In the genomic region with DNA sequence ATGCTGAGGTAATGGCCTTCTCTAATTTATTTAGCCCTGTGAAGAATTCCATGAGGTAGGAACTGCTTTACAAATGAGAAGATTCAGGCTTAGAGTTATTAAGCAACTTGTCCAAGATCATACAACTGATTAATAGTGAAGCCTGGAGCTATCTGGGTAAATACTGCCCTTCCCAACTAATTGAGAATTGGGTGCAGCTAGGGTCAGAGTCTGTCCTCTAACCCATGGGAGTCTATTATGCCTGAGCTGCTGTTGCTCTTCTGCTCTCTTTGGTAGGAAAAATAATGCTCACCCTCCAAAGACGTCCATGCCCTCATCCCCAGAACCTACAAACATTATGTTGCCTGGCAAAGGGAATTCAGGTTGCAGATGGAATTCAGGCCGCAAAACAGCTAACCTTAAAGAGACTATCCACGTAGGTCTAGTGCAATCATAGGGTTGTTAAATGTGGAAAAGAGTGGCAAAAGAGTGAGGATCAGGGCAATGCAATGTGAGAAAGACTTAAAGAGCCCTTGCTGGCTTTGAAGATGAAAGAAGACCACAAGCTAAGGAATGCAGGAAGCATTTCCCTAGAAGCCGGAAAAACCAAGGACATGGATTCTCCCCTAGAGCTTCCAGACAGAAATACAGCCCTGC, we compare ENCODE assay signal across 28 cellular contexts.
A peak's percentile ranks its signal among the peaks of the same experiment; 100 is the strongest.
DNase-seq lines count a peak whose midpoint lies in the region; ATAC-seq, FAIRE-seq and TF ChIP-seq lines count a peak whose summit lies in the region.
"Had no signal": no experiment of that assay in that cellular context is flagged by ENCODE, and none has a peak within 500 bp of the region (broad histone marks: within the 10 kb centered on the region; RNA-seq: fewer than 3 reads in every experiment).

No MANE protein-coding gene starts in this region.

- H3K27ac Mint-ChIP-seq in type B pancreatic cell (peak overlapping the region; percentile 11), glutamatergic neuron (ENCODE audit: unreplicated experiment) (no peak overlapping the region)
- no peak overlapping the region for H3K27ac Mint-ChIP-seq in CD4-positive, alpha-beta memory T cell
- no peak overlapping the region for H3K27ac Mint-ChIP-seq in activated naive CD8-positive, alpha-beta T cell treated with anti-CD3 and anti-CD28 coated beads for 36 hours
- H3K27ac Mint-ChIP-seq: CD4-positive, CD25-positive, alpha-beta regulatory T cell; HFFc6 had no signal

- H3K4me2 ChIP-seq in mammary epithelial cell (ENCODE audit: insufficient read depth, low read depth, low read length) (peak overlapping the region; percentile 22), H1 (ENCODE audit: insufficient read depth in 1 of 2, low read depth in 2 of 2, low read length in 2 of 2) (no peak overlapping the region)

- H3K36me3 ChIP-seq in mammary epithelial cell (ENCODE audit: insufficient read depth, low read length), result no peaks in the 10 kb centered on the region
- H3K36me3 ChIP-seq in breast epithelium, result no peaks in the 10 kb centered on the region
- no peaks in the 10 kb centered on the region; a peak in 1 of 8 replicates for H3K36me3 ChIP-seq in H1 (ENCODE audit: control insufficient read depth in 2 of 4, insufficient read depth in 4 of 4, low read length in 3 of 4)
- H3K36me3 ChIP-seq in CD4-positive, alpha-beta memory T cell (ENCODE audit: insufficient read depth, low read length), result no peaks in the 10 kb centered on the region
- H3K36me3 ChIP-seq: HAP-1, MG63, SJSA1 had no signal

- 71% methylated on average over 4 of the region's 4 CpGs for WGBS in mammary epithelial cell (ENCODE audit: low coverage, missing lambda C conversion rate)
- 71% methylated on average over 4 of the region's 4 CpGs; no CpG with 5 or more reads in 1 of the 2 experiments for WGBS in H1 (ENCODE audit: extremely low coverage in 1 of 2, insufficient coverage in 1 of 2, insufficient read length in 1 of 2, insufficient replicate concordance in 2 of 2, low coverage in 1 of 2, low lambda C conversion rate in 2 of 2, missing lambda C conversion rate in 1 of 2), 2 experiments

- H3K9me3 Mint-ChIP-seq in type B pancreatic cell (no peaks in the 10 kb centered on the region), glutamatergic neuron (ENCODE audit: unreplicated experiment) (no peaks in the 10 kb centered on the region)
- peaks cover 0 to 2% (median 0%) of the 10 kb centered on the region in 8 donors for H3K9me3 Mint-ChIP-seq in CD4-positive, alpha-beta memory T cell
- H3K9me3 Mint-ChIP-seq in activated naive CD8-positive, alpha-beta T cell treated with anti-CD3 and anti-CD28 coated beads for 36 hours, result no peaks in the 10 kb centered on the region
- H3K9me3 Mint-ChIP-seq: HFFc6 had no signal

- H3K4me3 Mint-ChIP-seq in type B pancreatic cell, result no peak overlapping the region
- no peak overlapping the region for H3K4me3 Mint-ChIP-seq in glutamatergic neuron (ENCODE audit: unreplicated experiment)
- H3K4me3 Mint-ChIP-seq in CD4-positive, alpha-beta memory T cell, result no peak overlapping the region
- no peak overlapping the region for H3K4me3 Mint-ChIP-seq in activated naive CD8-positive, alpha-beta T cell treated with anti-CD3 and anti-CD28 coated beads for 36 hours
- H3K4me3 Mint-ChIP-seq: CD4-positive, CD25-positive, alpha-beta regulatory T cell; HFFc6 had no signal

- H3K9ac ChIP-seq in mammary epithelial cell (ENCODE audit: insufficient read depth, low read length) (no peak overlapping the region), H1 (replicated peaks in 1 of 4; ENCODE audit: extremely low read depth in 1 of 4, low read depth in 3 of 4, low read length in 3 of 4) (no peak overlapping the region)
- H3K9ac ChIP-seq: GM23248 had no signal

- H3K23ac ChIP-seq in H1 (ENCODE audit: insufficient read length), result no peak overlapping the region

- no peaks in the 10 kb centered on the region for H3K79me1 ChIP-seq in H1 (ENCODE audit: low read depth, low read length)

- POLR2A ChIA-PET in H1 (lab: Charles Lee; ENCODE audit: partially characterized antibody), result no interaction called here
- POLR2A ChIA-PET in CD4-positive, alpha-beta memory T cell (lab: Charles Lee; ENCODE audit: partially characterized antibody), result no interaction called here

- TF ChIP-seq CTCF in mammary epithelial cell (conservative IDR thresholded peaks at IDR 0.05 in 1 of 2, IDR thresholded peaks at IDR 0.05 in 1 of 2; ENCODE audit: extremely low read depth in 1 of 2, insufficient read depth in 1 of 2, low read depth in 1 of 2, low read length in 2 of 2), result no peak
- TF ChIP-seq CTCF in breast epithelium (IDR thresholded peaks at IDR 0.05), result no peak
- TF ChIP-seq CTCF in H1 (IDR thresholded peaks at IDR 0.05; ENCODE audit: control extremely low read depth in 1 of 3, insufficient read depth in 1 of 3, low read depth in 1 of 3, low read length in 3 of 3), result no peak
- no peak for TF ChIP-seq CTCF in type B pancreatic cell (conservative IDR thresholded peaks at IDR 0.05)
- TF ChIP-seq CTCF in glutamatergic neuron (IDR thresholded peaks at IDR 0.05; ENCODE audit: partially characterized antibody, unreplicated experiment), result no peak

- H2BK120ac ChIP-seq in H1 (replicated peaks; ENCODE audit: low read depth, low read length), result no peak overlapping the region

- CTCF ChIA-PET in mammary epithelial cell (lab: Charles Lee; ENCODE audit: low non-redundant PET) (interaction anchor here (0.6 kb wide), 1 partner anchor 90 kb away, joined by 5 read pairs; the partner anchor contains the start of gene SPTLC3), H1 (lab: Charles Lee; ENCODE audit: partially characterized antibody) (interaction anchor here (0.9 kb wide), 1 partner anchor 175 kb away, joined by 3 read pairs; no protein-coding TSS in a partner anchor)
- CTCF ChIA-PET in CD4-positive, alpha-beta memory T cell (lab: Charles Lee; ENCODE audit: partially characterized antibody), result interaction anchor here (1.1 kb wide), 1 partner anchor 11 kb away, joined by 3 read pairs; no protein-coding TSS in a partner anchor

- TF ChIP-seq RAD21 in H1 (IDR thresholded peaks at IDR 0.05 in 1 of 2, conservative IDR thresholded peaks at IDR 0.05 in 1 of 2; ENCODE audit: low read depth in 2 of 2, low read length in 2 of 2), result no peak

- no peak overlapping the region for H3K4ac ChIP-seq in H1 (replicated peaks; ENCODE audit: insufficient read length, low read depth, low read length)

- ATAC-seq in left lobe of liver, result peak; percentile 35

- H2BK20ac ChIP-seq in H1 (ENCODE audit: low read length), result no peak overlapping the region

- no peak for TF ChIP-seq POLR2A in breast epithelium (IDR thresholded peaks at IDR 0.05)
- TF ChIP-seq POLR2A in H1 (IDR thresholded peaks at IDR 0.05; ENCODE audit: control extremely low read depth in 1 of 2, low read depth in 2 of 2, low read length in 2 of 2), result no peak

- H4K91ac ChIP-seq in H1 (replicated peaks; ENCODE audit: insufficient read length, low read length), result no peak overlapping the region

- H3K18ac ChIP-seq in H1 (ENCODE audit: extremely low read depth, low read length), result no peak overlapping the region

- H3K9me3 ChIP-seq in mammary epithelial cell (replicated peaks; ENCODE audit: insufficient read depth, low read length) (no peaks in the 10 kb centered on the region), breast epithelium (no peaks in the 10 kb centered on the region), H1 (ENCODE audit: insufficient read depth in 2 of 2, low read depth in 1 of 2, low read length in 1 of 2) (no peaks in the 10 kb centered on the region)
- no peaks in the 10 kb centered on the region for H3K9me3 ChIP-seq in CD4-positive, alpha-beta memory T cell (ENCODE audit: control insufficient read depth in 1 of 2, low read length in 2 of 2)
- H3K9me3 ChIP-seq: HAP-1, MG63, SJSA1 had no signal

- H3K27me3 Mint-ChIP-seq in type B pancreatic cell (no peaks in the 10 kb centered on the region), glutamatergic neuron (ENCODE audit: unreplicated experiment) (no peaks in the 10 kb centered on the region)
- peaks cover 0 to 2% of the 10 kb centered on the region in 2 donors for H3K27me3 Mint-ChIP-seq in CD4-positive, alpha-beta memory T cell
- no peaks in the 10 kb centered on the region for H3K27me3 Mint-ChIP-seq in activated naive CD8-positive, alpha-beta T cell treated with anti-CD3 and anti-CD28 coated beads for 36 hours
- H3K27me3 Mint-ChIP-seq: CD4-positive, CD25-positive, alpha-beta regulatory T cell had no signal

- intact Hi-C loops in mammary epithelial cell (cut with micrococcal nuclease), result no loop called here
- intact Hi-C loops in breast epithelium (cut with DNase I; ENCODE audit: low total_unique reads), result no loop called here
- intact Hi-C loops in CD4-positive, alpha-beta memory T cell (cut with micrococcal nuclease), result no loop called here

- H3K4me3 ChIP-seq in mammary epithelial cell (replicated peaks in 1 of 3; ENCODE audit: insufficient read depth in 1 of 3, low read depth in 2 of 3, low read length in 3 of 3) (no peak overlapping the region), breast epithelium (no peak overlapping the region), H1 (ENCODE audit: extremely low read depth in 1 of 4, insufficient read depth in 2 of 4, low read depth in 3 of 4, low read length in 4 of 4) (no peak overlapping the region)
- H3K4me3 ChIP-seq in CD4-positive, alpha-beta memory T cell (ENCODE audit: low read length in 2 of 2), result no peak overlapping the region
- H3K4me3 ChIP-seq: GM23248, HAP-1, MG63, SJSA1 had no signal

- BruUV-seq in mammary epithelial cell (replicated peaks; lab: Mats Ljungman, UMichigan), result no TSS peak

- H2BK12ac ChIP-seq in H1 (ENCODE audit: low read depth, low read length), result no peak overlapping the region; the same call in 1 of the 2 replicates

- H3K14ac ChIP-seq in H1 (ENCODE audit: insufficient read length), result no peak overlapping the region

- H3K79me2 ChIP-seq in mammary epithelial cell (ENCODE audit: insufficient read depth, low read length) (no peaks in the 10 kb centered on the region), H1 (ENCODE audit: control insufficient read depth in 1 of 2, insufficient read depth in 2 of 2, low read length in 2 of 2) (no peaks in the 10 kb centered on the region)

- H3K27me3 ChIP-seq in mammary epithelial cell (ENCODE audit: insufficient read depth, low read length) (no peaks in the 10 kb centered on the region), breast epithelium (no peaks in the 10 kb centered on the region), H1 (replicated peaks in 1 of 4; ENCODE audit: control insufficient read depth in 3 of 4, extremely low read depth in 1 of 4, insufficient read depth in 3 of 4, low read length in 3 of 4) (no peaks in the 10 kb centered on the region)
- H3K27me3 ChIP-seq in CD4-positive, alpha-beta memory T cell (ENCODE audit: insufficient read depth, low read length), result no peaks in the 10 kb centered on the region
- H3K27me3 ChIP-seq: MG63, SJSA1 had no signal

- peaks cover 27% of the 10 kb centered on the region for H3K4me1 ChIP-seq in mammary epithelial cell (ENCODE audit: insufficient read depth, low read length)
- no peaks in the 10 kb centered on the region for H3K4me1 ChIP-seq in breast epithelium
- peaks cover 0 to 8% (median 0%) of the 10 kb centered on the region in 4 experiments; a peak in 3 of 7 replicates for H3K4me1 ChIP-seq in H1 (replicated peaks in 1 of 4; ENCODE audit: control insufficient read depth in 3 of 4, insufficient read depth in 4 of 4, low read length in 3 of 4)
- H3K4me1 ChIP-seq in CD4-positive, alpha-beta memory T cell (ENCODE audit: insufficient read depth, low read length), result no peaks in the 10 kb centered on the region
- H3K4me1 ChIP-seq: HAP-1, SJSA1 had no signal

- no peaks in the 10 kb centered on the region for H3K23me2 ChIP-seq in H1 (ENCODE audit: low read depth, low read length)

- no peak overlapping the region for H2BK5ac ChIP-seq in H1 (ENCODE audit: low read depth, low read length)

- H4K8ac ChIP-seq in H1 (ENCODE audit: extremely low read depth, insufficient read depth, low read length), result no peak overlapping the region

- H4K20me1 ChIP-seq in mammary epithelial cell (ENCODE audit: insufficient read depth, low read length) (no peaks in the 10 kb centered on the region), H1 (replicated peaks in 1 of 2; ENCODE audit: control insufficient read depth in 1 of 2, insufficient read depth in 2 of 2, low read length in 2 of 2) (no peaks in the 10 kb centered on the region)

- H3K56ac ChIP-seq in H1 (replicated peaks; ENCODE audit: insufficient read length, low read depth, low read length), result no peak overlapping the region

- TF ChIP-seq EP300 in H1 (IDR thresholded peaks at IDR 0.05; ENCODE audit: borderline replicate concordance in 1 of 2, low read depth in 2 of 2, low read length in 2 of 2), result no peak

- H2AFZ ChIP-seq in mammary epithelial cell (ENCODE audit: low read depth, low read length) (peak overlapping the region; percentile 23), H1 (ENCODE audit: low read length) (no peak overlapping the region)
- H2AFZ ChIP-seq: GM23248 had no signal

- dilution Hi-C loops in mammary epithelial cell (cut with HindIII; ENCODE audit: low sequenced_read_pairs), result no loop called here

- peak; percentile 45 for FAIRE-seq in H1 (lab: Jason Lieb, UNC)
- FAIRE-seq: GM12891, HTR-8/SVneo had no signal

- H4K5ac ChIP-seq in H1 (ENCODE audit: insufficient read length, low read depth, low read length), result no peak overlapping the region

- no peak overlapping the region for H2AK5ac ChIP-seq in H1 (ENCODE audit: low read depth, low read length)

- 0 out of 2 replicates have a peak overlapping the region, but pooled peaks have one; percentile 34 for H2BK15ac ChIP-seq in H1 (ENCODE audit: low read length)

- peaks cover 12% of the 10 kb centered on the region for H3K4me1 Mint-ChIP-seq in type B pancreatic cell (ENCODE audit: unreplicated experiment)
- peaks cover 2% of the 10 kb centered on the region for H3K4me1 Mint-ChIP-seq in glutamatergic neuron (ENCODE audit: low read depth, unreplicated experiment)
- H3K4me1 Mint-ChIP-seq in CD4-positive, alpha-beta memory T cell, result no peaks in the 10 kb centered on the region
- H3K4me1 Mint-ChIP-seq in activated naive CD8-positive, alpha-beta T cell treated with anti-CD3 and anti-CD28 coated beads for 36 hours, result no peaks in the 10 kb centered on the region
- H3K4me1 Mint-ChIP-seq: CD4-positive, CD25-positive, alpha-beta regulatory T cell had no signal

- DNase-seq in mammary epithelial cell, result no peak
- no peak for DNase-seq in breast epithelium (ENCODE audit: low spot score in 2 of 2)
- DNase-seq in H1 (ENCODE audit: low read depth in 1 of 2, low spot score in 2 of 2), result no peak
- DNase-seq in left lobe of liver (ENCODE audit: low spot score), result no peak
- no peak for DNase-seq in type B pancreatic cell (ENCODE audit: extremely low spot score, unreplicated experiment)
- DNase-seq in glutamatergic neuron, result no peak
- no peak for DNase-seq in CD4-positive, alpha-beta memory T cell
- no peak for DNase-seq in activated naive CD8-positive, alpha-beta T cell treated with anti-CD3 and anti-CD28 coated beads for 36 hours
- DNase-seq: 8988T; CD4-positive, CD25-positive, alpha-beta regulatory T cell; COR-L47; DMS79; EL; GF-D8; GM23248; HFFc6; KG1; MG63; NCI-H1694; NCI-H2029 treated with DMSO at 0.1 percent for 48 hours; NCI-H446 treated with DMSO at 0.1 percent for 48 hours; NCI-H526; Right ventricle myocardium superior; RPMI8226 had no signal

- H3K36me3 Mint-ChIP-seq in type B pancreatic cell (peaks cover 10% of the 10 kb centered on the region), glutamatergic neuron (ENCODE audit: unreplicated experiment) (no peaks in the 10 kb centered on the region)
- no peaks in the 10 kb centered on the region for H3K36me3 Mint-ChIP-seq in CD4-positive, alpha-beta memory T cell
- no peaks in the 10 kb centered on the region for H3K36me3 Mint-ChIP-seq in activated naive CD8-positive, alpha-beta T cell treated with anti-CD3 and anti-CD28 coated beads for 36 hours
- H3K36me3 Mint-ChIP-seq: CD4-positive, CD25-positive, alpha-beta regulatory T cell had no signal

- H3K27ac ChIP-seq in mammary epithelial cell (ENCODE audit: insufficient read depth, low read depth, low read length) (peak overlapping the region; percentile 50), breast epithelium (no peak overlapping the region), H1 (ENCODE audit: low read depth, low read length) (no peak overlapping the region)
- no peak overlapping the region for H3K27ac ChIP-seq in CD4-positive, alpha-beta memory T cell (ENCODE audit: low read depth, low read length)
- H3K27ac ChIP-seq: GM23248, SJSA1 had no signal

- in situ Hi-C loops in mammary epithelial cell (cut with MboI; ENCODE audit: low sequenced_read_pairs in 2 of 2), result loop anchor here in 1 of 2 donors (5.0 kb wide), 1 partner anchor 127 kb away; no protein-coding TSS in a partner anchor
